In genomic region chr22:20319041-20319744, GRCh38 we compare ENCODE assay signal across 8 cellular contexts. TPM values are rescaled to one million over a fixed set of nuclear protein-coding genes. Genes with fewer than 3 reads are reported as not detected.
DNase-seq lines count a peak whose midpoint lies in the region; ATAC-seq and TF ChIP-seq lines count a peak whose summit lies in the region.

No MANE protein-coding gene starts in this region.

- no peaks in the 10 kb centered on the region for H3K9me3 ChIP-seq in heart right ventricle

- TF ChIP-seq CTCF in heart right ventricle (IDR thresholded peaks at IDR 0.05) (no peak), progenitor cell of endocrine pancreas (IDR thresholded peaks at IDR 0.05; ENCODE audit: unreplicated experiment) (no peak)

- ATAC-seq in stimulated activated naive CD8-positive, alpha-beta T cell treated with anti-CD3 and anti-CD28 coated beads, Interleukin-15, Interleukin-2, amounts not matched to agents 100 U/mL and 50 U/mL, for 24 hours = no peak
- ATAC-seq in HG03565 (IDR thresholded peaks at IDR 0.05; ENCODE audit: unreplicated experiment) = peak; percentile 4
- peak in 1 of 8 donors; percentile 5 for ATAC-seq in heart right ventricle
- no peak for ATAC-seq in HG02852 (IDR thresholded peaks at IDR 0.05; ENCODE audit: unreplicated experiment)
- no peak for ATAC-seq in GM19463 (IDR thresholded peaks at IDR 0.05; ENCODE audit: unreplicated experiment)

- H3K9me3 Mint-ChIP-seq in stimulated activated naive CD8-positive, alpha-beta T cell treated with anti-CD3 and anti-CD28 coated beads, Interleukin-15, Interleukin-2, amounts not matched to agents 100 ng/mL and 50 ng/mL, for 24 hours = no peaks in the 10 kb centered on the region
- no peaks in the 10 kb centered on the region for H3K9me3 Mint-ChIP-seq in activated T-helper 1 cell treated with anti-CD3 and anti-CD28 coated beads, Interleukin-12 subunit alpha, Interleukin-12 subunit beta, Interleukin-2, Interleukin-4 antibody, amounts not matched to agents 30 ng/mL and 10 ng/mL and 1 ng/mL, durations not matched to agents 14 hours and 24 hours and 36 hours
- no peaks in the 10 kb centered on the region for H3K9me3 Mint-ChIP-seq in progenitor cell of endocrine pancreas (ENCODE audit: low read depth)

- peak overlapping the region; percentile 77 to 98 (median 93) for H3K27ac ChIP-seq in heart right ventricle

- H3K27ac Mint-ChIP-seq in stimulated activated naive CD8-positive, alpha-beta T cell treated with anti-CD3 and anti-CD28 coated beads, Interleukin-15, Interleukin-2, amounts not matched to agents 100 ng/mL and 50 ng/mL, for 24 hours = peak overlapping the region; percentile 83
- H3K27ac Mint-ChIP-seq in activated T-helper 1 cell treated with anti-CD3 and anti-CD28 coated beads, Interleukin-12 subunit alpha, Interleukin-12 subunit beta, Interleukin-2, Interleukin-4 antibody, amounts not matched to agents 30 ng/mL and 10 ng/mL and 1 ng/mL, durations not matched to agents 14 hours and 24 hours and 36 hours = peak overlapping the region; percentile 63
- peak overlapping the region; percentile 6 for H3K27ac Mint-ChIP-seq in progenitor cell of endocrine pancreas

- peaks cover 60% of the 10 kb centered on the region for H3K4me1 Mint-ChIP-seq in stimulated activated naive CD8-positive, alpha-beta T cell treated with anti-CD3 and anti-CD28 coated beads, Interleukin-15, Interleukin-2, amounts not matched to agents 100 ng/mL and 50 ng/mL, for 24 hours (ENCODE audit: low read depth)
- H3K4me1 Mint-ChIP-seq in activated T-helper 1 cell treated with anti-CD3 and anti-CD28 coated beads, Interleukin-12 subunit alpha, Interleukin-12 subunit beta, Interleukin-2, Interleukin-4 antibody, amounts not matched to agents 30 ng/mL and 10 ng/mL and 1 ng/mL, durations not matched to agents 14 hours and 24 hours and 36 hours (ENCODE audit: low read depth) = peaks cover 61% of the 10 kb centered on the region
- peaks cover 14% of the 10 kb centered on the region for H3K4me1 Mint-ChIP-seq in progenitor cell of endocrine pancreas (ENCODE audit: low read depth)

- H3K4me1 ChIP-seq in heart right ventricle = peaks cover 13 to 47% (median 35%) of the 10 kb centered on the region in 9 donors

- H3K36me3 ChIP-seq in heart right ventricle = peaks cover 0 to 9% (median 0%) of the 10 kb centered on the region in 9 donors

- H3K27me3 ChIP-seq in heart right ventricle = no peaks in the 10 kb centered on the region

- peak overlapping the region; percentile 66 to 98 (median 90) for H3K4me3 ChIP-seq in heart right ventricle

- intact Hi-C loops in activated T-helper 1 cell treated with anti-CD3 and anti-CD28 coated beads, Interleukin-12 subunit alpha, Interleukin-12 subunit beta, Interleukin-2, Interleukin-4 antibody, amounts not matched to agents 30 ng/mL and 10 ng/mL and 1 ng/mL, durations not matched to agents 14 hours and 24 hours and 36 hours (cut with micrococcal nuclease) = no loop called here
- intact Hi-C loops in heart right ventricle (cut with DNase I) = loop anchor here in 1 of 10 donors (10.0 kb wide), 1 partner anchor 76 kb away; the partner anchor contains the start of gene ZNF74

- no peak for DNase-seq in stimulated activated naive CD8-positive, alpha-beta T cell treated with anti-CD3 and anti-CD28 coated beads, Interleukin-15, Interleukin-2, amounts not matched to agents 100 U/mL and 50 U/mL, for 24 hours
- no peak for DNase-seq in activated T-helper 1 cell treated with anti-CD3 and anti-CD28 coated beads, Interleukin-12 subunit alpha, Interleukin-12 subunit beta, Interleukin-2, Interleukin-4 antibody, amounts not matched to agents 30 ng/mL and 10 ng/mL and 1 ng/mL, durations not matched to agents 14 hours and 24 hours and 36 hours (ENCODE audit: low spot score)
- no peak for DNase-seq in heart right ventricle
- no peak for DNase-seq in progenitor cell of endocrine pancreas (ENCODE audit: low spot score, unreplicated experiment)

- H3K36me3 Mint-ChIP-seq in stimulated activated naive CD8-positive, alpha-beta T cell treated with anti-CD3 and anti-CD28 coated beads, Interleukin-15, Interleukin-2, amounts not matched to agents 100 ng/mL and 50 ng/mL, for 24 hours (ENCODE audit: low read depth) = no peaks in the 10 kb centered on the region
- no peaks in the 10 kb centered on the region for H3K36me3 Mint-ChIP-seq in activated T-helper 1 cell treated with anti-CD3 and anti-CD28 coated beads, Interleukin-12 subunit alpha, Interleukin-12 subunit beta, Interleukin-2, Interleukin-4 antibody, amounts not matched to agents 30 ng/mL and 10 ng/mL and 1 ng/mL, durations not matched to agents 14 hours and 24 hours and 36 hours (ENCODE audit: low read depth)
- no peaks in the 10 kb centered on the region for H3K36me3 Mint-ChIP-seq in progenitor cell of endocrine pancreas (ENCODE audit: insufficient read depth)

- WGBS in heart right ventricle, 2 donors = 2 to 3% methylated on average over 31 to 32 of the region's 32 CpGs

- H3K27me3 Mint-ChIP-seq in stimulated activated naive CD8-positive, alpha-beta T cell treated with anti-CD3 and anti-CD28 coated beads, Interleukin-15, Interleukin-2, amounts not matched to agents 100 ng/mL and 50 ng/mL, for 24 hours = no peaks in the 10 kb centered on the region
- H3K27me3 Mint-ChIP-seq in activated T-helper 1 cell treated with anti-CD3 and anti-CD28 coated beads, Interleukin-12 subunit alpha, Interleukin-12 subunit beta, Interleukin-2, Interleukin-4 antibody, amounts not matched to agents 30 ng/mL and 10 ng/mL and 1 ng/mL, durations not matched to agents 14 hours and 24 hours and 36 hours (ENCODE audit: insufficient read depth) = no peaks in the 10 kb centered on the region
- no peaks in the 10 kb centered on the region for H3K27me3 Mint-ChIP-seq in progenitor cell of endocrine pancreas

- H3K4me3 Mint-ChIP-seq in stimulated activated naive CD8-positive, alpha-beta T cell treated with anti-CD3 and anti-CD28 coated beads, Interleukin-15, Interleukin-2, amounts not matched to agents 100 ng/mL and 50 ng/mL, for 24 hours = peak overlapping the region; percentile 91
- peak overlapping the region; percentile 92 for H3K4me3 Mint-ChIP-seq in activated T-helper 1 cell treated with anti-CD3 and anti-CD28 coated beads, Interleukin-12 subunit alpha, Interleukin-12 subunit beta, Interleukin-2, Interleukin-4 antibody, amounts not matched to agents 30 ng/mL and 10 ng/mL and 1 ng/mL, durations not matched to agents 14 hours and 24 hours and 36 hours
- peak overlapping the region; percentile 89 for H3K4me3 Mint-ChIP-seq in progenitor cell of endocrine pancreas (ENCODE audit: low read depth)

RNA-seq across cellular contexts. Expression of gene DGCR6L, which starts 0.7 kb away (rescaled TPM):
- total RNA-seq in activated T-helper 1 cell treated with anti-CD3 and anti-CD28 coated beads, Interleukin-12 subunit alpha, Interleukin-12 subunit beta, Interleukin-2, Interleukin-4 antibody, amounts not matched to agents 30 ng/mL and 10 ng/mL and 1 ng/mL, durations not matched to agents 14 hours and 24 hours and 36 hours = 35.5 and 40.6 TPM in 2 replicates
- total RNA-seq in heart right ventricle = 10 to 100 TPM; 37.9 to 65.9 (median 40.5) TPM
- polyA plus RNA-seq in heart right ventricle = 10 to 100 TPM; 57.3 to 90.3 TPM
- total RNA-seq in progenitor cell of endocrine pancreas = 37.2 and 41.0 TPM in 2 replicates

RNA-seq across cellular contexts. Expression of gene RTN4R, which starts 51.1 kb away (rescaled TPM):
- total RNA-seq in activated T-helper 1 cell treated with anti-CD3 and anti-CD28 coated beads, Interleukin-12 subunit alpha, Interleukin-12 subunit beta, Interleukin-2, Interleukin-4 antibody, amounts not matched to agents 30 ng/mL and 10 ng/mL and 1 ng/mL, durations not matched to agents 14 hours and 24 hours and 36 hours = 1.7 and 1.9 TPM in 2 replicates
- total RNA-seq in heart right ventricle = 1 to 10 TPM in 5 of 10 donors, under 1 TPM in 5; 0.56 to 2.5 (median 0.93) TPM
- 1 to 10 TPM in 1 of 2 donors, under 1 TPM in 1; 0.59 to 1.5 TPM for polyA plus RNA-seq in heart right ventricle
- 30.8 and 36.0 TPM in 2 replicates for total RNA-seq in progenitor cell of endocrine pancreas

Comparison
In these comparisons a context has a peak if more than half of its experiments do, and no peak if none do; other contexts are left out.
1. H3K27ac Mint-ChIP-seq: peak in every context shown above with its lines; median percentile 83 in stimulated activated naive CD8-positive, alpha-beta T cell treated with anti-CD3 and anti-CD28 coated beads, Interleukin-15, Interleukin-2, amounts not matched to agents 100 ng/mL and 50 ng/mL, for 24 hours; 63 in activated T-helper 1 cell treated with anti-CD3 and anti-CD28 coated beads, Interleukin-12 subunit alpha, Interleukin-12 subunit beta, Interleukin-2, Interleukin-4 antibody, amounts not matched to agents 30 ng/mL and 10 ng/mL and 1 ng/mL, durations not matched to agents 14 hours and 24 hours and 36 hours; 6 in progenitor cell of endocrine pancreas.